Comparison of ENCODE assay signal across 1 cellular context in the genomic region with DNA sequence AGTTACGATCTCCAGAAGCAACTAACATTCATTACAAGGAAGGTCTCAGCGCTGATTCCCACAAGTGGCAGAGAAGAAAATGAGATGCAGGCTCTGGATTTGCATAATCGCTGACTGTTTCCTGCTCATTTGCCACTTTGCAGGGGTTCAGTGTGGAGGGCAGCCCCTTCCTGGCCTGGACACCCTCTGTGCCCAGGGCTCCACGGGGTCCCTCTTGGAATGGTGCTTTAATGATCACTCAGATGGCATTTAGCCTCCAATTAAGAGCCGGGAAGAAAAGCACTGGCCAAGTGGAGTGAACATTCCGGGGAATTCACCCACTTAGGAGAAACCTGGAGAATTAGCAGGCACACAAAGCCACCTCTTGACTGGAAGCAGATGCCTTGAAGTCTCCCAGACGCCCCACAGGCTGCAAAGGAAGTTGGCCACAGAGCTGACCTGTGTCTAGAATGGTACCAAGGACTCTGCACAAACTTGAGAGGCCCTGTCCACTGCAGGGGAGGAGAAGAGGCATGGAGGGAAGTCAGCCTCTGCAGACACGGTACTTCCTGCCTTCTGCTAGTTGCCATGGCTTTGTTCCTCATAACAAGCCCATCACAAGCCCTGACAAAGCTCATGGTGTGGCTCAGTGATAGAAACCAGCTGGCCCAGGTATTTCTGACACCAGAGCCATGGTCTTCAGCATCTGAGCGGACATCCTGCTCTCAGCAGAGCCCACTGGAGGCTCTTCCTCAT.
TF ChIP-seq lines count a peak whose summit lies in the region.

No MANE protein-coding gene starts in this region.

TF ChIP-seq in GM23338, 12 proteins besides CTCF, POLR2A, EP300 and RAD21 (continued from another document):
- TF ChIP-seq, protein P1, sequence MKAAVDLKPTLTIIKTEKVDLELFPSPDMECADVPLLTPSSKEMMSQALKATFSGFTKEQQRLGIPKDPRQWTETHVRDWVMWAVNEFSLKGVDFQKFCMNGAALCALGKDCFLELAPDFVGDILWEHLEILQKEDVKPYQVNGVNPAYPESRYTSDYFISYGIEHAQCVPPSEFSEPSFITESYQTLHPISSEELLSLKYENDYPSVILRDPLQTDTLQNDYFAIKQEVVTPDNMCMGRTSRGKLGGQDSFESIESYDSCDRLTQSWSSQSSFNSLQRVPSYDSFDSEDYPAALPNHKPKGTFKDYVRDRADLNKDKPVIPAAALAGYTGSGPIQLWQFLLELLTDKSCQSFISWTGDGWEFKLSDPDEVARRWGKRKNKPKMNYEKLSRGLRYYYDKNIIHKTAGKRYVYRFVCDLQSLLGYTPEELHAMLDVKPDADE (IDR thresholded peaks at IDR 0.05) = no peak
